Comparison of ENCODE assay signal across 9 cellular contexts in genomic region chr5:139287890-139288635, GRCh38. TPM values are rescaled to one million over a fixed set of nuclear protein-coding genes. Genes with fewer than 3 reads are reported as not detected.
A peak's percentile ranks its signal among the peaks of the same experiment; 100 is the strongest.
DNase-seq lines count a peak whose midpoint lies in the region; ATAC-seq, FAIRE-seq and TF ChIP-seq lines count a peak whose summit lies in the region.
"Had no signal": no experiment of that assay in that cellular context is flagged by ENCODE, and none has a peak within 500 bp of the region (broad histone marks: within the 10 kb centered on the region; RNA-seq: fewer than 3 reads in every experiment).

No MANE protein-coding gene starts in this region.

- peak; percentile 91 for FAIRE-seq in G401.6 (lab: Jason Lieb, UNC)

- no peak for TF ChIP-seq CTCF in mucosa of descending colon (IDR thresholded peaks at IDR 0.05)

- H3K36me3 ChIP-seq in mucosa of descending colon (ENCODE audit: low read depth), result no peaks in the 10 kb centered on the region

- peaks cover 49% of the 10 kb centered on the region for H3K36me3 Mint-ChIP-seq in activated T-helper 17 cell treated with anti-CD3 and anti-CD28 coated beads, Interleukin-2, amount 50 U/mL, for 72 hours (ENCODE audit: low read depth)

- peaks cover 10% of the 10 kb centered on the region for H3K4me1 ChIP-seq in mucosa of descending colon (ENCODE audit: low read depth)

- H3K9me3 ChIP-seq in mucosa of descending colon, result no peaks in the 10 kb centered on the region

- DNase-seq in Kasumi-1 (lab: John Stamatoyannopoulos, UW) (peak; percentile 31 to 39), mucosa of descending colon (no peak), NCI-H187 treated with DMSO at 0.1 percent for 48 hours (lab: John Stamatoyannopoulos, UW) (no peak), hepatic stellate cell (ENCODE audit: low spot score) (no peak)
- DNase-seq: activated effector memory CD4-positive, alpha-beta T cell treated with Interleukin-2 at 50 U/mL for 16 hours; SHP77 treated with DMSO at 0.1 percent for 48 hours had no signal

- no peak overlapping the region for H3K27ac Mint-ChIP-seq in activated T-helper 17 cell treated with anti-CD3 and anti-CD28 coated beads, Interleukin-2, amount 50 U/mL, for 72 hours

- peaks cover 5% of the 10 kb centered on the region for H3K4me1 Mint-ChIP-seq in activated T-helper 17 cell treated with anti-CD3 and anti-CD28 coated beads, Interleukin-2, amount 50 U/mL, for 72 hours

- no peak overlapping the region for H3K4me3 ChIP-seq in mucosa of descending colon

- no peaks in the 10 kb centered on the region for H3K27me3 Mint-ChIP-seq in activated T-helper 17 cell treated with anti-CD3 and anti-CD28 coated beads, Interleukin-2, amount 50 U/mL, for 72 hours

- intact Hi-C loops in mucosa of descending colon (cut with DNase I, micrococcal nuclease), result no loop called here

- H3K9me3 Mint-ChIP-seq in activated T-helper 17 cell treated with anti-CD3 and anti-CD28 coated beads, Interleukin-2, amount 50 U/mL, for 72 hours, result no peaks in the 10 kb centered on the region

- ATAC-seq in activated T-helper 17 cell treated with anti-CD3 and anti-CD28 coated beads, Interleukin-2, amount 50 U/mL, for 72 hours (replicated peaks), result peak; percentile 40
- peak; percentile 31 for ATAC-seq in mucosa of descending colon
- ATAC-seq in HG02678 (IDR thresholded peaks at IDR 0.05; ENCODE audit: unreplicated experiment), result no peak

- H3K4me3 Mint-ChIP-seq in activated T-helper 17 cell treated with anti-CD3 and anti-CD28 coated beads, Interleukin-2, amount 50 U/mL, for 72 hours, result no peak overlapping the region

RNA-seq across cellular contexts. Expression of gene MATR3, which starts 5.5 kb away (rescaled TPM):
- 100 to 1,000 TPM; 184 to 204 TPM for total RNA-seq in activated T-helper 17 cell treated with anti-CD3 and anti-CD28 coated beads, Interleukin-2, amount 50 U/mL, for 72 hours
- 100 to 1,000 TPM; 112 to 165 (median 136) TPM for total RNA-seq in mucosa of descending colon

RNA-seq across cellular contexts. Expression of gene PAIP2, which starts 53.6 kb away (rescaled TPM):
- 100 to 1,000 TPM; 102 to 157 TPM for total RNA-seq in activated T-helper 17 cell treated with anti-CD3 and anti-CD28 coated beads, Interleukin-2, amount 50 U/mL, for 72 hours
- total RNA-seq in mucosa of descending colon, result 10 to 100 TPM; 42.1 to 85.1 (median 44.5) TPM

Comparison
In these comparisons a context has a peak if more than half of its experiments do, and no peak if none do; other contexts are left out.
1. DNase-seq: peak in Kasumi-1 (2 of 2); none in mucosa of descending colon (0 of 3), NCI-H187 treated with DMSO at 0.1 percent for 48 hours (single experiment) and hepatic stellate cell (single experiment).